Comparison of ENCODE assay signal across 16 cellular contexts in the genomic region with DNA sequence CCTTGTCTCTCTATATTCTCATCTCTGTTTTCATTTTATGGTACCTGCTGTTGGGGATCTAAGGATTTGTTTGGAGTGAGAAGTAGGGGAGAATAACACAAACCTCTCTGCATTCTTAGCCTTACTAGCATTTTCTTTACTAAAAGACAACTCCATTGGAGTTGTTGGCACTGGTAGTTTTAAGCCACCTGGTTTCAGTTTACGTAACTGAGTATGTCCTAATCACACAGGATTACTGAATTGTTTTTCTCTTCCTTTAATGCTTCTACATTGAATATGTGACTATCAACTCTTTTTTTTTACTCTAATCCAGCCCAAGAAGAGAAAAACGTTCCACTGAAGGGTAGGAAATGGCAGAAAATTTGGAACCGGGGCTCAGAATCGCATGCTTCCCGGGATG. TPM values are rescaled to one million over a fixed set of nuclear protein-coding genes. Genes with fewer than 3 reads are reported as not detected.
DNase-seq lines count a peak whose midpoint lies in the region; ATAC-seq and TF ChIP-seq lines count a peak whose summit lies in the region.
"Had no signal": no experiment of that assay in that cellular context is flagged by ENCODE, and none has a peak within 500 bp of the region (broad histone marks: within the 10 kb centered on the region; RNA-seq: fewer than 3 reads in every experiment).

No MANE protein-coding gene starts in this region.

- DNase-seq in M059J (ENCODE audit: low read depth), result peak; percentile 6
- DNase-seq in suprapubic skin (ENCODE audit: low spot score in 2 of 2), result no peak
- no peak for DNase-seq in retina
- no peak for DNase-seq in SIG-M5 treated with dmso at 0.1 percent for 504 hours (lab: John Stamatoyannopoulos, UW; ENCODE audit: unreplicated experiment)
- DNase-seq: endodermal cell; Kasumi-1; NCI-H748 treated with DMSO at 0.1 percent for 48 hours; stimulated activated CD4-positive, alpha-beta T cell treated with anti-CD3 and anti-CD28 coated beads, Interleukin-15, amount 100 ng/mL, for 24 hours had no signal

- TF ChIP-seq POLR2A in gastroesophageal sphincter (IDR thresholded peaks at IDR 0.05), result no peak
- TF ChIP-seq POLR2A in suprapubic skin (IDR thresholded peaks at IDR 0.05), result no peak

- peaks cover 86% of the 10 kb centered on the region for H3K4me1 Mint-ChIP-seq in brain
- H3K4me1 Mint-ChIP-seq: activated naive CD4-positive, alpha-beta T cell treated with anti-CD3 and anti-CD28 coated beads, Interleukin-2, amount 50 U/mL, for 24 hours had no signal

- H3K36me3 Mint-ChIP-seq in brain, result no peaks in the 10 kb centered on the region
- H3K36me3 Mint-ChIP-seq: activated naive CD4-positive, alpha-beta T cell treated with anti-CD3 and anti-CD28 coated beads, Interleukin-2, amount 50 U/mL, for 24 hours; mesothelial cell of epicardium had no signal

- peak overlapping the region in 1 of 5 experiments; percentile 25 for H3K4me3 Mint-ChIP-seq in brain
- H3K4me3 Mint-ChIP-seq: activated naive CD4-positive, alpha-beta T cell treated with anti-CD3 and anti-CD28 coated beads, Interleukin-2, amount 50 U/mL, for 24 hours; endodermal cell; mesothelial cell of epicardium had no signal

- H3K27me3 ChIP-seq in gastroesophageal sphincter (no peaks in the 10 kb centered on the region), suprapubic skin (no peaks in the 10 kb centered on the region)

- no peaks in the 10 kb centered on the region for H3K9me3 ChIP-seq in gastroesophageal sphincter
- H3K9me3 ChIP-seq in suprapubic skin, result no peaks in the 10 kb centered on the region

- H3K27me3 Mint-ChIP-seq in brain, result no peaks in the 10 kb centered on the region

- H3K27ac ChIP-seq in gastroesophageal sphincter (peak overlapping the region in 3 of 4 donors; percentile 55 to 66 (median 64)), suprapubic skin (peak overlapping the region; percentile 70)

- H3K4me1 ChIP-seq in gastroesophageal sphincter, result peaks cover 0 to 40% (median 23%) of the 10 kb centered on the region in 3 donors
- H3K4me1 ChIP-seq in suprapubic skin, result peaks cover 63% of the 10 kb centered on the region

- H3K4me3 ChIP-seq in gastroesophageal sphincter, result no peak overlapping the region
- H3K4me3 ChIP-seq in suprapubic skin, result no peak overlapping the region

- TF ChIP-seq CTCF in brain (conservative IDR thresholded peaks at IDR 0.05) (no peak), gastroesophageal sphincter (IDR thresholded peaks at IDR 0.05) (no peak), suprapubic skin (IDR thresholded peaks at IDR 0.05) (no peak)

- no peak for ATAC-seq in gastroesophageal sphincter
- ATAC-seq in HG03439 (IDR thresholded peaks at IDR 0.05; ENCODE audit: unreplicated experiment), result no peak
- ATAC-seq: activated CD4-positive, CD25-positive, alpha-beta regulatory T cell treated with anti-CD3 and anti-CD28 coated beads, Interleukin-2, amount 50 U/mL, for 24 hours; Panc1 had no signal

- peak overlapping the region in 3 of 5 experiments; percentile 56 to 84 (median 57) for H3K27ac Mint-ChIP-seq in brain
- H3K27ac Mint-ChIP-seq: activated naive CD4-positive, alpha-beta T cell treated with anti-CD3 and anti-CD28 coated beads, Interleukin-2, amount 50 U/mL, for 24 hours; endodermal cell; progenitor cell of endocrine pancreas had no signal

- 78 to 84% methylated on average over 5 of the region's 5 CpGs for WGBS in gastroesophageal sphincter (ENCODE audit: low coverage in 1 of 2), 2 donors
- 69% methylated on average over 5 of the region's 5 CpGs for WGBS in suprapubic skin

- no peak for TF ChIP-seq EP300 in gastroesophageal sphincter (IDR thresholded peaks at IDR 0.05)
- no peak for TF ChIP-seq EP300 in suprapubic skin (IDR thresholded peaks at IDR 0.05)

- no peaks in the 10 kb centered on the region for H3K36me3 ChIP-seq in gastroesophageal sphincter
- H3K36me3 ChIP-seq in suprapubic skin, result no peaks in the 10 kb centered on the region

- H3K9me3 Mint-ChIP-seq in brain, result no peaks in the 10 kb centered on the region
- H3K9me3 Mint-ChIP-seq: activated naive CD4-positive, alpha-beta T cell treated with anti-CD3 and anti-CD28 coated beads, Interleukin-2, amount 50 U/mL, for 24 hours; endodermal cell; mesothelial cell of epicardium had no signal

RNA-seq across cellular contexts. Expression of a gene that starts 30.0 kb away (rescaled TPM):
- total RNA-seq in M059J (2014; rRNA removed; shearing (Covaris generic)), result 0.44 and 0.91 TPM in 2 replicates
- polyA plus RNA-seq in brain (ENCODE audit: insufficient read depth, low read depth, low replicate concordance), result 18.6 TPM
- total RNA-seq in gastroesophageal sphincter (1 to 10 TPM; 1.6 to 6.6 (median 3.9) TPM), suprapubic skin (1 to 10 TPM; 1.4 to 6.0 (median 2.9) TPM)
